ENCODE assay signal across 2 cellular contexts in genomic region chr5:82408033-82408432, GRCh38.
TF ChIP-seq lines count a peak whose summit lies in the region.

No MANE protein-coding gene starts in this region.

TF ChIP-seq in HepG2, 621 proteins besides CTCF, POLR2A, EP300 and RAD21 (continued from another document and continues in another):
- TF ChIP-seq RXRA (CRISPR knock-in tag; IDR thresholded peaks at IDR 0.05) (peak; percentile 72; the same call in 1 of the 2 replicates), ZBTB1 (CRISPR knock-in tag; IDR thresholded peaks at IDR 0.05; ENCODE audit: borderline replicate concordance) (no peak), HDAC1 (CRISPR knock-in tag; IDR thresholded peaks at IDR 0.05) (no peak), GATAD2A (CRISPR knock-in tag; IDR thresholded peaks at IDR 0.05) (peak; percentile 71), GZF1 (CRISPR knock-in tag; IDR thresholded peaks at IDR 0.05) (peak; percentile 97), ZMYM4 (CRISPR knock-in tag; IDR thresholded peaks at IDR 0.05) (peak; percentile 46; the same call in 1 of the 2 replicates), ZNF503 (CRISPR knock-in tag; IDR thresholded peaks at IDR 0.05) (no peak), ZNF205 (CRISPR knock-in tag; IDR thresholded peaks at IDR 0.05) (no peak), NFE2 (CRISPR knock-in tag; IDR thresholded peaks at IDR 0.05) (no peak), ZNF441 (CRISPR knock-in tag; IDR thresholded peaks at IDR 0.05; ENCODE audit: borderline replicate concordance) (no peak), ZSCAN25 (CRISPR knock-in tag; IDR thresholded peaks at IDR 0.05) (0 out of 2 replicates have a peak, but pooled peaks have one; percentile 45), NFE2L2 (IDR thresholded peaks at IDR 0.05; ENCODE audit: low read length) (no peak), FOXA3 (CRISPR knock-in tag; IDR thresholded peaks at IDR 0.05) (peak; percentile 29; the same call in 1 of the 2 replicates), STAG1 (CRISPR knock-in tag; IDR thresholded peaks at IDR 0.05) (no peak), GTF3A (CRISPR knock-in tag; conservative IDR thresholded peaks at IDR 0.05) (no peak), SALL1 (CRISPR knock-in tag; IDR thresholded peaks at IDR 0.05) (0 out of 2 replicates have a peak, but pooled peaks have one; percentile 25), CSRNP2 (CRISPR knock-in tag; conservative IDR thresholded peaks at IDR 0.05; ENCODE audit: low read depth) (no peak), PTBP1 (IDR thresholded peaks at IDR 0.05; ENCODE audit: low read depth, low read length, poor library complexity, severe bottlenecking) (no peak), ZNF644 (CRISPR knock-in tag; IDR thresholded peaks at IDR 0.05; ENCODE audit: low read depth) (0 out of 2 replicates have a peak, but pooled peaks have one; percentile 33), ZNF703 (CRISPR knock-in tag; IDR thresholded peaks at IDR 0.05; ENCODE audit: borderline replicate concordance) (no peak), RBM39 (IDR thresholded peaks at IDR 0.05; ENCODE audit: low read depth, low read length, poor library complexity, severe bottlenecking) (no peak), CREM (IDR thresholded peaks at IDR 0.05) (peak; percentile 38; the same call in 1 of the 2 replicates), CREM (CRISPR knock-in tag; IDR thresholded peaks at IDR 0.05) (no peak), SIX4 (CRISPR knock-in tag; IDR thresholded peaks at IDR 0.05) (no peak), FOSL2 (CRISPR knock-in tag; IDR thresholded peaks at IDR 0.05) (peak; percentile 61), DNMT1 (CRISPR knock-in tag; IDR thresholded peaks at IDR 0.05) (no peak), NR0B2 (CRISPR knock-in tag; IDR thresholded peaks at IDR 0.05) (no peak), CEBPG (CRISPR knock-in tag; IDR thresholded peaks at IDR 0.05) (peak; percentile 44; the same call in 1 of the 2 replicates), ATF1 (CRISPR knock-in tag; IDR thresholded peaks at IDR 0.05) (0 out of 2 replicates have a peak, but pooled peaks have one; percentile 14), FIP1L1 (IDR thresholded peaks at IDR 0.05; ENCODE audit: borderline replicate concordance, insufficient read depth, low read depth, low read length) (no peak), DR1 (CRISPR knock-in tag; IDR thresholded peaks at IDR 0.05) (no peak), PAXIP1 (CRISPR knock-in tag; conservative IDR thresholded peaks at IDR 0.05) (0 out of 2 replicates have a peak, but pooled peaks have one; percentile 32)

TF ChIP-seq in GM23338, 12 proteins besides CTCF, POLR2A, EP300 and RAD21 (continued from another document):
- TF ChIP-seq ZNF462 (CRISPR knock-in tag; IDR thresholded peaks at IDR 0.05) = no peak
- TF ChIP-seq NANOG (IDR thresholded peaks at IDR 0.05; ENCODE audit: borderline replicate concordance) = no peak
- TF ChIP-seq ZNF114 (CRISPR knock-in tag; IDR thresholded peaks at IDR 0.05) = no peak
- no peak for TF ChIP-seq POLR2AphosphoS5 (IDR thresholded peaks at IDR 0.05; ENCODE audit: low read depth)
- TF ChIP-seq ZNF331 (CRISPR knock-in tag; IDR thresholded peaks at IDR 0.05; ENCODE audit: low read depth) = no peak
- no peak for TF ChIP-seq EZH2phosphoT487 (IDR thresholded peaks at IDR 0.05; ENCODE audit: unreplicated experiment)
- no peak for TF ChIP-seq JUNB (IDR thresholded peaks at IDR 0.05; ENCODE audit: unreplicated experiment)
- TF ChIP-seq STAT1 (IDR thresholded peaks at IDR 0.05; ENCODE audit: unreplicated experiment) = no peak
- TF ChIP-seq EZH2 (IDR thresholded peaks at IDR 0.05; ENCODE audit: low read depth, unreplicated experiment) = no peak
- no peak for TF ChIP-seq REST (IDR thresholded peaks at IDR 0.05; ENCODE audit: unreplicated experiment)
- TF ChIP-seq ETS1 (IDR thresholded peaks at IDR 0.05) = no peak
